Comparison of ENCODE assay signal across 1 cellular context in the genomic region with DNA sequence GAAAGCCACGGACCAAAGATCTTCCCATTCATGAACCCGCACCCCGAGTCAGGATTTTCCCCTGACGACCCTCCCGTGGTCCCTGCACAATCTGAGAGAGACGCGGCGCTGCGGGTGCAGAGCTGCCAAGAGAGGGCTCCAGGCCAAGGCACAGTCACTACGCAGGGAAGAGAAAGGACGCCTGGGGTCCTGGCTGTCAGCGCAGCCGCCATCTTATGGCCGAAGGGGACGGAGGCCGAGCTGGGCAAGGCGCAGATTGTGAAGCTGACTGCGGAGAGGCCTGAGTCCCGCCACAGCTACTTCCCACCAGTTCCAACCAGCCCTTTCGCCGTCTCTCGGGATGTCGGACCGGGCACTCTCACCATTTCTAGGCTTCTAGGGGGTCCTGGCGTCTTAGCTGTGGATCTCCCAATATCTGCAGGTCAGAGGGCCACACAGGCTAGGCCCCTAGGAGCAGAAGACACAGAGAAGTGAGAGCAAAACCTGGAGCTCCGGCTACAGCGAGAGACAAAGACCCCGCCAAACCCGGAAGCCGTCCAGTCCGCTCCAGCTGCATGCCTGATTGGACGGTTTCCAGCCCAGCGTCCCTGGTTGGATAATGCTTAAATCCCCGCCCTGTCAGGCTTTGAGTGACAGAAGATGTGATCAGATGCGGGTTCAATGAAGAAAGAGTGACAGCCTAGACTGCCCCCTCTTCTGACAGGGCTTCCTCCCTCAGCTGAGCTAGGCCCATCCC.
TF ChIP-seq lines count a peak whose summit lies in the region.

A gene (minus strand): TSS at position 515 of the 736 bp plus-strand sequence. CDS start 150 bp downstream, at position 365.

TF ChIP-seq in K562, 482 proteins besides CTCF, POLR2A, EP300 and RAD21 (continued from another document and continues in another):
- TF ChIP-seq, protein P1, sequence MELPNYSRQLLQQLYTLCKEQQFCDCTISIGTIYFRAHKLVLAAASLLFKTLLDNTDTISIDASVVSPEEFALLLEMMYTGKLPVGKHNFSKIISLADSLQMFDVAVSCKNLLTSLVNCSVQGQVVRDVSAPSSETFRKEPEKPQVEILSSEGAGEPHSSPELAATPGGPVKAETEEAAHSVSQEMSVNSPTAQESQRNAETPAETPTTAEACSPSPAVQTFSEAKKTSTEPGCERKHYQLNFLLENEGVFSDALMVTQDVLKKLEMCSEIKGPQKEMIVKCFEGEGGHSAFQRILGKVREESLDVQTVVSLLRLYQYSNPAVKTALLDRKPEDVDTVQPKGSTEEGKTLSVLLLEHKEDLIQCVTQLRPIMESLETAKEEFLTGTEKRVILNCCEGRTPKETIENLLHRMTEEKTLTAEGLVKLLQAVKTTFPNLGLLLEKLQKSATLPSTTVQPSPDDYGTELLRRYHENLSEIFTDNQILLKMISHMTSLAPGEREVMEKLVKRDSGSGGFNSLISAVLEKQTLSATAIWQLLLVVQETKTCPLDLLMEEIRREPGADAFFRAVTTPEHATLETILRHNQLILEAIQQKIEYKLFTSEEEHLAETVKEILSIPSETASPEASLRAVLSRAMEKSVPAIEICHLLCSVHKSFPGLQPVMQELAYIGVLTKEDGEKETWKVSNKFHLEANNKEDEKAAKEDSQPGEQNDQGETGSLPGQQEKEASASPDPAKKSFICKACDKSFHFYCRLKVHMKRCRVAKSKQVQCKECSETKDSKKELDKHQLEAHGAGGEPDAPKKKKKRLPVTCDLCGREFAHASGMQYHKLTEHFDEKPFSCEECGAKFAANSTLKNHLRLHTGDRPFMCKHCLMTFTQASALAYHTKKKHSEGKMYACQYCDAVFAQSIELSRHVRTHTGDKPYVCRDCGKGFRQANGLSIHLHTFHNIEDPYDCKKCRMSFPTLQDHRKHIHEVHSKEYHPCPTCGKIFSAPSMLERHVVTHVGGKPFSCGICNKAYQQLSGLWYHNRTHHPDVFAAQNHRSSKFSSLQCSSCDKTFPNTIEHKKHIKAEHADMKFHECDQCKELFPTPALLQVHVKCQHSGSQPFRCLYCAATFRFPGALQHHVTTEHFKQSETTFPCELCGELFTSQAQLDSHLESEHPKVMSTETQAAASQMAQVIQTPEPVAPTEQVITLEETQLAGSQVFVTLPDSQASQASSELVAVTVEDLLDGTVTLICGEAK (IDR thresholded peaks at IDR 0.05), result no peak
- TF ChIP-seq, protein P1 (CRISPR knock-in tag; IDR thresholded peaks at IDR 0.05), result no peak
- TF ChIP-seq, protein P2, sequence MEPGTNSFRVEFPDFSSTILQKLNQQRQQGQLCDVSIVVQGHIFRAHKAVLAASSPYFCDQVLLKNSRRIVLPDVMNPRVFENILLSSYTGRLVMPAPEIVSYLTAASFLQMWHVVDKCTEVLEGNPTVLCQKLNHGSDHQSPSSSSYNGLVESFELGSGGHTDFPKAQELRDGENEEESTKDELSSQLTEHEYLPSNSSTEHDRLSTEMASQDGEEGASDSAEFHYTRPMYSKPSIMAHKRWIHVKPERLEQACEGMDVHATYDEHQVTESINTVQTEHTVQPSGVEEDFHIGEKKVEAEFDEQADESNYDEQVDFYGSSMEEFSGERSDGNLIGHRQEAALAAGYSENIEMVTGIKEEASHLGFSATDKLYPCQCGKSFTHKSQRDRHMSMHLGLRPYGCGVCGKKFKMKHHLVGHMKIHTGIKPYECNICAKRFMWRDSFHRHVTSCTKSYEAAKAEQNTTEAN (CRISPR knock-in tag; IDR thresholded peaks at IDR 0.05), result no peak
- TF ChIP-seq, protein P3, sequence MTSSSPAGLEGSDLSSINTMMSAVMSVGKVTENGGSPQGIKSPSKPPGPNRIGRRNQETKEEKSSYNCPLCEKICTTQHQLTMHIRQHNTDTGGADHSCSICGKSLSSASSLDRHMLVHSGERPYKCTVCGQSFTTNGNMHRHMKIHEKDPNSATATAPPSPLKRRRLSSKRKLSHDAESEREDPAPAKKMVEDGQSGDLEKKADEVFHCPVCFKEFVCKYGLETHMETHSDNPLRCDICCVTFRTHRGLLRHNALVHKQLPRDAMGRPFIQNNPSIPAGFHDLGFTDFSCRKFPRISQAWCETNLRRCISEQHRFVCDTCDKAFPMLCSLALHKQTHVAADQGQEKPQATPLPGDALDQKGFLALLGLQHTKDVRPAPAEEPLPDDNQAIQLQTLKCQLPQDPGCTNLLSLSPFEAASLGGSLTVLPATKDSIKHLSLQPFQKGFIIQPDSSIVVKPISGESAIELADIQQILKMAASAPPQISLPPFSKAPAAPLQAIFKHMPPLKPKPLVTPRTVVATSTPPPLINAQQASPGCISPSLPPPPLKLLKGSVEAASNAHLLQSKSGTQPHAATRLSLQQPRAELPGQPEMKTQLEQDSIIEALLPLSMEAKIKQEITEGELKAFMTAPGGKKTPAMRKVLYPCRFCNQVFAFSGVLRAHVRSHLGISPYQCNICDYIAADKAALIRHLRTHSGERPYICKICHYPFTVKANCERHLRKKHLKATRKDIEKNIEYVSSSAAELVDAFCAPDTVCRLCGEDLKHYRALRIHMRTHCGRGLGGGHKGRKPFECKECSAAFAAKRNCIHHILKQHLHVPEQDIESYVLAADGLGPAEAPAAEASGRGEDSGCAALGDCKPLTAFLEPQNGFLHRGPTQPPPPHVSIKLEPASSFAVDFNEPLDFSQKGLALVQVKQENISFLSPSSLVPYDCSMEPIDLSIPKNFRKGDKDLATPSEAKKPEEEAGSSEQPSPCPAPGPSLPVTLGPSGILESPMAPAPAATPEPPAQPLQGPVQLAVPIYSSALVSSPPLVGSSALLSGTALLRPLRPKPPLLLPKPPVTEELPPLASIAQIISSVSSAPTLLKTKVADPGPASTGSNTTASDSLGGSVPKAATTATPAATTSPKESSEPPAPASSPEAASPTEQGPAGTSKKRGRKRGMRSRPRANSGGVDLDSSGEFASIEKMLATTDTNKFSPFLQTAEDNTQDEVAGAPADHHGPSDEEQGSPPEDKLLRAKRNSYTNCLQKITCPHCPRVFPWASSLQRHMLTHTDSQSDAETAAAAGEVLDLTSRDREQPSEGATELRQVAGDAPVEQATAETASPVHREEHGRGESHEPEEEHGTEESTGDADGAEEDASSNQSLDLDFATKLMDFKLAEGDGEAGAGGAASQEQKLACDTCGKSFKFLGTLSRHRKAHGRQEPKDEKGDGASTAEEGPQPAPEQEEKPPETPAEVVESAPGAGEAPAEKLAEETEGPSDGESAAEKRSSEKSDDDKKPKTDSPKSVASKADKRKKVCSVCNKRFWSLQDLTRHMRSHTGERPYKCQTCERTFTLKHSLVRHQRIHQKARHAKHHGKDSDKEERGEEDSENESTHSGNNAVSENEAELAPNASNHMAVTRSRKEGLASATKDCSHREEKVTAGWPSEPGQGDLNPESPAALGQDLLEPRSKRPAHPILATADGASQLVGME (CRISPR knock-in tag; IDR thresholded peaks at IDR 0.05), result no peak
- TF ChIP-seq, protein P4, sequence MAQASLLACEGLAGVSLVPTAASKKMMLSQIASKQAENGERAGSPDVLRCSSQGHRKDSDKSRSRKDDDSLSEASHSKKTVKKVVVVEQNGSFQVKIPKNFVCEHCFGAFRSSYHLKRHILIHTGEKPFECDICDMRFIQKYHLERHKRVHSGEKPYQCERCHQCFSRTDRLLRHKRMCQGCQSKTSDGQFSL (CRISPR knock-in tag; IDR thresholded peaks at IDR 0.05), result no peak
- TF ChIP-seq, protein P4 (tag; IDR thresholded peaks at IDR 0.05), result no peak
- TF ChIP-seq DMBX1 (CRISPR knock-in tag; IDR thresholded peaks at IDR 0.05; ENCODE audit: borderline replicate concordance) (no peak), TAF7 (tag; IDR thresholded peaks at IDR 0.05) (peak; percentile 85), GATAD2B (IDR thresholded peaks at IDR 0.05; ENCODE audit: borderline replicate concordance) (no peak), CREM (IDR thresholded peaks at IDR 0.05; ENCODE audit: low read depth) (0 out of 2 replicates have a peak, but pooled peaks have one; percentile 27), ZNF584 (CRISPR knock-in tag; IDR thresholded peaks at IDR 0.05; ENCODE audit: low read depth) (no peak), ZNF766 (CRISPR knock-in tag; conservative IDR thresholded peaks at IDR 0.05) (0 out of 2 replicates have a peak, but pooled peaks have one; percentile 41), ZFP36 (IDR thresholded peaks at IDR 0.05; ENCODE audit: low read depth, low read length, partially characterized antibody) (no peak), PTBP1 (IDR thresholded peaks at IDR 0.05; ENCODE audit: low read depth, low read length) (0 out of 2 replicates have a peak, but pooled peaks have one; percentile 16), NONO (IDR thresholded peaks at IDR 0.05; ENCODE audit: low read depth in 2 of 2, low read length in 1 of 2) (no peak), ZNF140 (CRISPR knock-in tag; IDR thresholded peaks at IDR 0.05) (no peak), HNRNPK (IDR thresholded peaks at IDR 0.05; ENCODE audit: low read depth, low read length, poor library complexity, severe bottlenecking) (no peak), ARNT (IDR thresholded peaks at IDR 0.05) (no peak), FOXA1 (IDR thresholded peaks at IDR 0.05; ENCODE audit: borderline replicate concordance) (no peak), ZC3H11A (IDR thresholded peaks at IDR 0.05; ENCODE audit: low read depth, low read length) (no peak), SMARCB1 (IDR thresholded peaks at IDR 0.05; ENCODE audit: insufficient read length, low read depth) (no peak), SMC3 (conservative IDR thresholded peaks at IDR 0.05; ENCODE audit: insufficient read depth, low read depth, low read length) (0 out of 2 replicates have a peak, but pooled peaks have one; percentile 3), LEF1 (IDR thresholded peaks at IDR 0.05) (no peak), ELF1 (tag; IDR thresholded peaks at IDR 0.05) (peak; percentile 93), E2F3 (CRISPR knock-in tag; IDR thresholded peaks at IDR 0.05) (no peak), ZKSCAN3 (CRISPR knock-in tag; IDR thresholded peaks at IDR 0.05) (no peak), ZNF76 (CRISPR knock-in tag; IDR thresholded peaks at IDR 0.05; ENCODE audit: borderline replicate concordance) (no peak), FOXA3 (CRISPR knock-in tag; conservative IDR thresholded peaks at IDR 0.05 in 1 of 2, IDR thresholded peaks at IDR 0.05 in 1 of 2) (no peak), MEF2A (IDR thresholded peaks at IDR 0.05; ENCODE audit: control insufficient read depth, low read depth, low read length) (no peak), JUND (IDR thresholded peaks at IDR 0.05; ENCODE audit: borderline replicate concordance, low read depth, low read length) (0 out of 2 replicates have a peak, but pooled peaks have one; percentile 16), JUND (tag; IDR thresholded peaks at IDR 0.05; ENCODE audit: borderline replicate concordance, low read depth, low read length) (no peak), ZNF224 (CRISPR knock-in tag; IDR thresholded peaks at IDR 0.05) (no peak)
- TF ChIP-seq, protein P5, sequence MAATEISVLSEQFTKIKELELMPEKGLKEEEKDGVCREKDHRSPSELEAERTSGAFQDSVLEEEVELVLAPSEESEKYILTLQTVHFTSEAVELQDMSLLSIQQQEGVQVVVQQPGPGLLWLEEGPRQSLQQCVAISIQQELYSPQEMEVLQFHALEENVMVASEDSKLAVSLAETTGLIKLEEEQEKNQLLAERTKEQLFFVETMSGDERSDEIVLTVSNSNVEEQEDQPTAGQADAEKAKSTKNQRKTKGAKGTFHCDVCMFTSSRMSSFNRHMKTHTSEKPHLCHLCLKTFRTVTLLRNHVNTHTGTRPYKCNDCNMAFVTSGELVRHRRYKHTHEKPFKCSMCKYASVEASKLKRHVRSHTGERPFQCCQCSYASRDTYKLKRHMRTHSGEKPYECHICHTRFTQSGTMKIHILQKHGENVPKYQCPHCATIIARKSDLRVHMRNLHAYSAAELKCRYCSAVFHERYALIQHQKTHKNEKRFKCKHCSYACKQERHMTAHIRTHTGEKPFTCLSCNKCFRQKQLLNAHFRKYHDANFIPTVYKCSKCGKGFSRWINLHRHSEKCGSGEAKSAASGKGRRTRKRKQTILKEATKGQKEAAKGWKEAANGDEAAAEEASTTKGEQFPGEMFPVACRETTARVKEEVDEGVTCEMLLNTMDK (IDR thresholded peaks at IDR 0.05; ENCODE audit: borderline replicate concordance, insufficient read depth, low read depth, low read length, poor library complexity, severe bottlenecking), result no peak
- TF ChIP-seq, protein P6, sequence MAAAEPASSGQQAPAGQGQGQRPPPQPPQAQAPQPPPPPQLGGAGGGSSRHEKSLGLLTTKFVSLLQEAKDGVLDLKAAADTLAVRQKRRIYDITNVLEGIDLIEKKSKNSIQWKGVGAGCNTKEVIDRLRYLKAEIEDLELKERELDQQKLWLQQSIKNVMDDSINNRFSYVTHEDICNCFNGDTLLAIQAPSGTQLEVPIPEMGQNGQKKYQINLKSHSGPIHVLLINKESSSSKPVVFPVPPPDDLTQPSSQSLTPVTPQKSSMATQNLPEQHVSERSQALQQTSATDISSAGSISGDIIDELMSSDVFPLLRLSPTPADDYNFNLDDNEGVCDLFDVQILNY (CRISPR knock-in tag; IDR thresholded peaks at IDR 0.05), result no peak
- TF ChIP-seq, protein P7, sequence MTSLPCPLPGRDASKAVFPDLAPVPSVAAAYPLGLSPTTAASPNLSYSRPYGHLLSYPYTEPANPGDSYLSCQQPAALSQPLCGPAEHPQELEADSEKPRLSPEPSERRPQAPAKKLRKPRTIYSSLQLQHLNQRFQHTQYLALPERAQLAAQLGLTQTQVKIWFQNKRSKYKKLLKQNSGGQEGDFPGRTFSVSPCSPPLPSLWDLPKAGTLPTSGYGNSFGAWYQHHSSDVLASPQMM (CRISPR knock-in tag; IDR thresholded peaks at IDR 0.05), result no peak
